Comparison of ENCODE assay signal across 8 cellular contexts in genomic region chr14:93206793-93207467, GRCh38. TPM values are rescaled to one million over a fixed set of nuclear protein-coding genes. Genes with fewer than 3 reads are reported as not detected.
DNase-seq lines count a peak whose midpoint lies in the region; ATAC-seq lines count a peak whose summit lies in the region.

TSS of gene GON7 (minus strand) at chr14:93207065. CDS start at chr14:93207037, 28 bp downstream.
TSS of gene UBR7 (plus strand) at chr14:93207256. CDS start at chr14:93207292, 36 bp downstream.

- DNase-seq in COLO829 (ENCODE audit: low spot score) (peak; percentile 97), HS-5 (ENCODE audit: low read depth) (peak; percentile 86), lung microvascular endothelial cell (ENCODE audit: low read depth in 2 of 2) (peak; percentile 97)
- DNase-seq in NK-92 treated with Interleukin-12 subunit alpha and Interleukin-12 subunit beta, amount 100 ng/mL, for 24 hours (lab: John Stamatoyannopoulos, UW), result peak; percentile 89
- peak; percentile 93 for DNase-seq in activated CD8-positive, alpha-beta memory T cell treated with anti-CD3 and anti-CD28 coated beads for 24 hours
- DNase-seq in effector CD8-positive, alpha-beta T cell (lab: John Stamatoyannopoulos, UW), result peak; percentile 79
- peak; percentile 82 to 89 (median 86) for DNase-seq in stimulated activated CD4-positive, alpha-beta T cell treated with anti-CD3 and anti-CD28 coated beads, TNF-alpha, amount 100 ng/mL, for 48 hours (ENCODE audit: low read depth in 3 of 3)

- peak; percentile 91 for ATAC-seq in GM19468 (IDR thresholded peaks at IDR 0.05; ENCODE audit: extremely low read depth, unreplicated experiment)

RNA-seq across cellular contexts. Expression of gene GON7, which starts in this region (rescaled TPM):
- total RNA-seq in lung microvascular endothelial cell, result 11.1 and 14.9 TPM in 2 replicates

RNA-seq across cellular contexts. Expression of gene UBR7, which starts in this region (rescaled TPM):
- total RNA-seq in lung microvascular endothelial cell, result 36.4 and 45.8 TPM in 2 replicates

Comparison
In these comparisons a context has a peak if more than half of its experiments do, and no peak if none do; other contexts are left out.
1. Peak in every context shown above with its lines: DNase-seq and ATAC-seq.